ENCODE assay signal across 8 cellular contexts in genomic region chr1:220880726-220881506, GRCh38. TPM values are rescaled to one million over a fixed set of nuclear protein-coding genes. Genes with fewer than 3 reads are reported as not detected.
A peak's percentile ranks its signal among the peaks of the same experiment; 100 is the strongest.
DNase-seq lines count a peak whose midpoint lies in the region; ATAC-seq, FAIRE-seq and TF ChIP-seq lines count a peak whose summit lies in the region.

No MANE protein-coding gene starts in this region.

- no peaks in the 10 kb centered on the region for H3K36me3 ChIP-seq in astrocyte (ENCODE audit: insufficient read depth, low read length)
- H3K36me3 ChIP-seq in kidney (ENCODE audit: control insufficient read depth in 1 of 2, insufficient read depth in 2 of 2, low read length in 2 of 2) = no peaks in the 10 kb centered on the region

- H3K9ac ChIP-seq in astrocyte (ENCODE audit: low read length) = peak overlapping the region; percentile 85
- H3K9ac ChIP-seq in kidney (ENCODE audit: low read length in 2 of 2) = peak overlapping the region in 1 of 2 donors; percentile 54

- H3K4me1 Mint-ChIP-seq in astrocyte (ENCODE audit: low read depth, unreplicated experiment) = peaks cover 8% of the 10 kb centered on the region
- H3K4me1 Mint-ChIP-seq in stimulated activated naive B cell treated with anti-CD40 and anti-IgM and Interleukin-4, amounts not matched to agents 10 μg/mL and 1 μg/mL and 100 μg/mL, for 72 hours = peaks cover 31 to 61% of the 10 kb centered on the region in 2 donors

- H4K20me1 ChIP-seq in astrocyte (ENCODE audit: insufficient read depth, low read length) = peaks cover 6% of the 10 kb centered on the region

- peak overlapping the region; percentile 81 for H3K4me3 Mint-ChIP-seq in astrocyte (ENCODE audit: unreplicated experiment)
- H3K4me3 Mint-ChIP-seq in stimulated activated naive B cell treated with anti-CD40 and anti-IgM and Interleukin-4, amounts not matched to agents 10 μg/mL and 1 μg/mL and 100 μg/mL, for 72 hours = peak overlapping the region; percentile 96 to 97

- no peaks in the 10 kb centered on the region for H3K79me2 ChIP-seq in astrocyte (ENCODE audit: insufficient read depth, low read length)

- intact Hi-C loops in kidney (cut with DNase I) = no loop called here

- no peak for ATAC-seq in stimulated activated naive B cell treated with anti-CD40 and anti-IgM and Interleukin-4, amounts not matched to agents 10 μg/mL and 1 μg/mL and 100 μg/mL, for 72 hours (replicated peaks)
- no peak for ATAC-seq in HG02870 (IDR thresholded peaks at IDR 0.05; ENCODE audit: unreplicated experiment)

- TF ChIP-seq CTCF in astrocyte (IDR thresholded peaks at IDR 0.05; ENCODE audit: insufficient read depth, low read depth, low read length) (no peak), kidney (IDR thresholded peaks at IDR 0.05; ENCODE audit: borderline replicate concordance, extremely low read depth, insufficient read depth) (no peak)

- H3K27me3 Mint-ChIP-seq in astrocyte (ENCODE audit: low read depth, unreplicated experiment) = peaks cover 86% of the 10 kb centered on the region
- H3K27me3 Mint-ChIP-seq in stimulated activated naive B cell treated with anti-CD40 and anti-IgM and Interleukin-4, amounts not matched to agents 10 μg/mL and 1 μg/mL and 100 μg/mL, for 72 hours = peaks cover 6 to 12% of the 10 kb centered on the region in 2 donors

- peaks cover 19% of the 10 kb centered on the region for H3K9me3 Mint-ChIP-seq in astrocyte (ENCODE audit: unreplicated experiment)
- H3K9me3 Mint-ChIP-seq in stimulated activated naive B cell treated with anti-CD40 and anti-IgM and Interleukin-4, amounts not matched to agents 10 μg/mL and 1 μg/mL and 100 μg/mL, for 72 hours = no peaks in the 10 kb centered on the region

- peaks cover 9% of the 10 kb centered on the region for H3K36me3 Mint-ChIP-seq in astrocyte (ENCODE audit: low read depth, unreplicated experiment)
- H3K36me3 Mint-ChIP-seq in stimulated activated naive B cell treated with anti-CD40 and anti-IgM and Interleukin-4, amounts not matched to agents 10 μg/mL and 1 μg/mL and 100 μg/mL, for 72 hours = peaks cover 48 to 53% of the 10 kb centered on the region in 2 donors

- H3K27ac Mint-ChIP-seq in astrocyte (ENCODE audit: unreplicated experiment) = no peak overlapping the region
- H3K27ac Mint-ChIP-seq in stimulated activated naive B cell treated with anti-CD40 and anti-IgM and Interleukin-4, amounts not matched to agents 10 μg/mL and 1 μg/mL and 100 μg/mL, for 72 hours = peak overlapping the region; percentile 93

- H3K4me1 ChIP-seq in astrocyte (ENCODE audit: insufficient read depth, low read length) (peaks cover 4% of the 10 kb centered on the region), kidney (ENCODE audit: control insufficient read depth in 1 of 2, insufficient read depth in 1 of 2, low read depth in 1 of 2, low read length in 2 of 2) (peaks cover 0 to 5% of the 10 kb centered on the region in 2 donors)

- H3K27ac ChIP-seq in astrocyte (ENCODE audit: low read depth, low read length) (no peak overlapping the region), kidney (ENCODE audit: low read depth in 2 of 2, low read length in 2 of 2) (peak overlapping the region in 1 of 2 donors; percentile 69)

- H2AFZ ChIP-seq in astrocyte (ENCODE audit: low read depth, low read length) = peak overlapping the region; percentile 21

- peaks cover 5% of the 10 kb centered on the region for H3K9me3 ChIP-seq in astrocyte (ENCODE audit: insufficient read depth, low read depth, low read length)
- H3K9me3 ChIP-seq in kidney (ENCODE audit: control insufficient read depth in 1 of 2, low read length in 2 of 2) = no peaks in the 10 kb centered on the region

- no peak for FAIRE-seq in astrocyte (lab: Jason Lieb, UNC)
- FAIRE-seq in kidney (lab: Jason Lieb, UNC) = no peak

- H3K27me3 ChIP-seq in astrocyte (ENCODE audit: insufficient read depth, low read length) = peaks cover 36% of the 10 kb centered on the region

- peak overlapping the region; percentile 93 for H3K4me2 ChIP-seq in astrocyte (ENCODE audit: low read length)

- H3K4me3 ChIP-seq in astrocyte (ENCODE audit: insufficient read depth, low read depth, low read length) (peak overlapping the region; percentile 65), kidney (ENCODE audit: low read length in 2 of 2) (peak overlapping the region; percentile 48 to 50)

- DNase-seq in Ammon's horn (ENCODE audit: low spot score) (peak; percentile 36), HuH-7 (ENCODE audit: low spot score) (peak; percentile 48), astrocyte (ENCODE audit: low read depth) (peak; percentile 29), kidney (peak; percentile 84)
- no peak for DNase-seq in stimulated activated naive B cell treated with anti-CD40 and anti-IgM and Interleukin-4, amounts not matched to agents 10 μg/mL and 1 μg/mL and 100 μg/mL, for 72 hours
- no peak for DNase-seq in central memory CD4-positive, alpha-beta T cell
- DNase-seq in activated CD4-positive, CD25-positive, alpha-beta regulatory T cell (lab: John Stamatoyannopoulos, UW) = no peak

RNA-seq across cellular contexts. Expression of gene HLX, which starts 1.7 kb away (rescaled TPM):
- total RNA-seq in astrocyte (1.4 and 2.1 TPM in 2 replicates), kidney (8.2 TPM)
- polyA plus RNA-seq in kidney (ENCODE audit: insufficient read depth, low read depth, low replicate concordance) = 4.7 TPM

Comparison
In these comparisons a context has a peak if more than half of its experiments do, and no peak if none do; other contexts are left out.
1. DNase-seq: peak in Ammon's horn (single experiment), HuH-7 (single experiment), astrocyte (single experiment) and kidney (single experiment); none in stimulated activated naive B cell treated with anti-CD40 and anti-IgM and Interleukin-4, amounts not matched to agents 10 μg/mL and 1 μg/mL and 100 μg/mL, for 72 hours (single experiment), central memory CD4-positive, alpha-beta T cell (single experiment) and activated CD4-positive, CD25-positive, alpha-beta regulatory T cell (0 of 4).